11 cellular contexts compared by ENCODE assay signal in the genomic region with DNA sequence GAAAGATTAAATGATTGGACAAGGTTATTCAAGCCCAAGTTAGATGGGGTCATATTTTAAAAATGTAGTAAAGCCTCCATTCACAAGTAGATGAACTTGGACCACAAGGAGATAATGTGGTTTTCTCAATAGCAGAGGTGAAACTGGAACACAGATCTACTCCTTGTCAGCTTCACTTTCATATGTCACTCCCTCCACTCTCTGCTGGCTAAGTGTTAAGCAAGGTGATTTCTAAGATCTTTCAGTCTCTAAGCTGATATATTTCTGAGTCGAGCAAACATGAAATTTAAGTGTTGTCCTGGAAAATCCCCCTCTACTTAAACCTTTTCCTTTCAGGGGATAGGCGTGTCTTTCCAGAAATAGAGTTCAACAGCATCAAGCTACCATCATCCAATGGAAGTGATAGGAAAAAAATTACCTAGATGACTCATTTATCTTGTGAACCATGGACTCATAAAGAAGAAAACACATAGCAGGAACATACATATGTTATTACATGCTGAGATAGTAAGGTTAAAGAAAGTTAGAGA.
DNase-seq lines count a peak whose midpoint lies in the region; ATAC-seq and TF ChIP-seq lines count a peak whose summit lies in the region.
"Had no signal": no experiment of that assay in that cellular context is flagged by ENCODE, and none has a peak within 500 bp of the region (broad histone marks: within the 10 kb centered on the region; RNA-seq: fewer than 3 reads in every experiment).

No MANE protein-coding gene starts in this region.

- H3K27me3 ChIP-seq in dorsolateral prefrontal cortex: no peaks in the 10 kb centered on the region
- no peaks in the 10 kb centered on the region for H3K27me3 ChIP-seq in gastroesophageal sphincter
- H3K27me3 ChIP-seq: breast epithelium, neutrophil had no signal

- 71 to 83% methylated on average over 1 to 2 of the region's 2 CpGs for WGBS in gastroesophageal sphincter (ENCODE audit: low coverage in 1 of 2), 2 donors

- no peaks in the 10 kb centered on the region for H3K9me3 ChIP-seq in gastroesophageal sphincter
- H3K9me3 ChIP-seq: breast epithelium, neutrophil had no signal

- TF ChIP-seq EP300 in gastroesophageal sphincter (IDR thresholded peaks at IDR 0.05): no peak

- H3K27ac Mint-ChIP-seq in activated T-cell treated with anti-CD3 and anti-CD28 coated beads, Interleukin-2, amount 50 U/mL, for 72 hours: peak overlapping the region; percentile 12
- H3K27ac Mint-ChIP-seq in stimulated activated naive CD8-positive, alpha-beta T cell treated with anti-CD3 and anti-CD28 coated beads, Interleukin-15, Interleukin-2, amounts not matched to agents 100 ng/mL and 50 ng/mL, for 24 hours: peak overlapping the region; percentile 69

- peak in 1 of 2 donors; percentile 15 for DNase-seq in activated T-cell treated with anti-CD3 and anti-CD28 coated beads, Interleukin-2, amount 50 U/mL, for 72 hours
- DNase-seq in activated T-cell treated with anti-CD3 and anti-CD28 coated beads, Interleukin-2, amount 50 U/mL, for 48 hours: no peak
- DNase-seq in dorsolateral prefrontal cortex (no peak), HuH-7.5 (ENCODE audit: low spot score) (no peak)
- DNase-seq: IMR-90 had no signal

- H3K4me3 Mint-ChIP-seq in activated T-cell treated with anti-CD3 and anti-CD28 coated beads, Interleukin-2, amount 50 U/mL, for 72 hours: peak overlapping the region in 1 of 2 donors; percentile 33
- H3K4me3 Mint-ChIP-seq in stimulated activated naive CD8-positive, alpha-beta T cell treated with anti-CD3 and anti-CD28 coated beads, Interleukin-15, Interleukin-2, amounts not matched to agents 100 ng/mL and 50 ng/mL, for 24 hours: no peak overlapping the region

- TF ChIP-seq CTCF in dorsolateral prefrontal cortex (IDR thresholded peaks at IDR 0.05 in 54 of 56, conservative IDR thresholded peaks at IDR 0.05 in 2 of 56; ENCODE audit: low read depth in 1 of 56, partially characterized antibody in 56 of 56) (no peak), gastroesophageal sphincter (IDR thresholded peaks at IDR 0.05) (no peak)

- no peaks in the 10 kb centered on the region for H3K4me1 ChIP-seq in gastroesophageal sphincter
- H3K4me1 ChIP-seq: breast epithelium had no signal

- TF ChIP-seq POLR2A in gastroesophageal sphincter (IDR thresholded peaks at IDR 0.05): no peak

- peak; percentile 95 to 96 for ATAC-seq in activated T-cell treated with anti-CD3 and anti-CD28 coated beads, Interleukin-2, amount 50 U/mL, for 72 hours (replicated peaks in 1 of 2)
- ATAC-seq in HG02642 (IDR thresholded peaks at IDR 0.05; ENCODE audit: poor library complexity, unreplicated experiment) (peak; percentile 94), HG03571 (IDR thresholded peaks at IDR 0.05; ENCODE audit: unreplicated experiment) (peak; percentile 83), gastroesophageal sphincter (no peak)

- peaks cover 12% of the 10 kb centered on the region for H3K4me1 Mint-ChIP-seq in activated T-cell treated with anti-CD3 and anti-CD28 coated beads, Interleukin-2, amount 50 U/mL, for 72 hours (ENCODE audit: low read depth)
- peaks cover 25% of the 10 kb centered on the region for H3K4me1 Mint-ChIP-seq in stimulated activated naive CD8-positive, alpha-beta T cell treated with anti-CD3 and anti-CD28 coated beads, Interleukin-15, Interleukin-2, amounts not matched to agents 100 ng/mL and 50 ng/mL, for 24 hours (ENCODE audit: low read depth)

- H3K36me3 ChIP-seq in gastroesophageal sphincter: no peaks in the 10 kb centered on the region
- H3K36me3 ChIP-seq: breast epithelium, neutrophil had no signal

- intact Hi-C loops in dorsolateral prefrontal cortex (cut with DNase I): no loop called here

- no peak overlapping the region for H3K4me3 ChIP-seq in dorsolateral prefrontal cortex
- no peak overlapping the region for H3K4me3 ChIP-seq in gastroesophageal sphincter
- H3K4me3 ChIP-seq: breast epithelium had no signal

- no peaks in the 10 kb centered on the region for H3K27me3 Mint-ChIP-seq in activated T-cell treated with anti-CD3 and anti-CD28 coated beads, Interleukin-2, amount 50 U/mL, for 72 hours (ENCODE audit: low read depth)
- no peaks in the 10 kb centered on the region for H3K27me3 Mint-ChIP-seq in stimulated activated naive CD8-positive, alpha-beta T cell treated with anti-CD3 and anti-CD28 coated beads, Interleukin-15, Interleukin-2, amounts not matched to agents 100 ng/mL and 50 ng/mL, for 24 hours

- peaks cover 3% of the 10 kb centered on the region in 2 donors for H3K9me3 Mint-ChIP-seq in activated T-cell treated with anti-CD3 and anti-CD28 coated beads, Interleukin-2, amount 50 U/mL, for 72 hours
- peaks cover 3% of the 10 kb centered on the region for H3K9me3 Mint-ChIP-seq in stimulated activated naive CD8-positive, alpha-beta T cell treated with anti-CD3 and anti-CD28 coated beads, Interleukin-15, Interleukin-2, amounts not matched to agents 100 ng/mL and 50 ng/mL, for 24 hours

- peaks cover 2 to 3% of the 10 kb centered on the region in 2 donors for H3K36me3 Mint-ChIP-seq in activated T-cell treated with anti-CD3 and anti-CD28 coated beads, Interleukin-2, amount 50 U/mL, for 72 hours (ENCODE audit: insufficient read depth in 2 of 2)
- H3K36me3 Mint-ChIP-seq in stimulated activated naive CD8-positive, alpha-beta T cell treated with anti-CD3 and anti-CD28 coated beads, Interleukin-15, Interleukin-2, amounts not matched to agents 100 ng/mL and 50 ng/mL, for 24 hours (ENCODE audit: low read depth): no peaks in the 10 kb centered on the region

- H3K27ac ChIP-seq in dorsolateral prefrontal cortex (no peak overlapping the region), gastroesophageal sphincter (no peak overlapping the region)
- H3K27ac ChIP-seq: breast epithelium, neutrophil had no signal
